ENCODE assay signal across 1 cellular context in genomic region chr7:82499546-82499945, GRCh38. TPM values are rescaled to one million over a fixed set of nuclear protein-coding genes. Genes with fewer than 3 reads are reported as not detected.
"Had no signal": no experiment of that assay in that cellular context is flagged by ENCODE, and none has a peak within 500 bp of the region (broad histone marks: within the 10 kb centered on the region; RNA-seq: fewer than 3 reads in every experiment).

No MANE protein-coding gene starts in this region.

RNA-seq across cellular contexts. Expression of gene CACNA2D1, which starts 56.0 kb away (rescaled TPM):
- polyA plus RNA-seq: immature natural killer cell had no signal
